Comparison of ENCODE assay signal across 1 cellular context in the genomic region with DNA sequence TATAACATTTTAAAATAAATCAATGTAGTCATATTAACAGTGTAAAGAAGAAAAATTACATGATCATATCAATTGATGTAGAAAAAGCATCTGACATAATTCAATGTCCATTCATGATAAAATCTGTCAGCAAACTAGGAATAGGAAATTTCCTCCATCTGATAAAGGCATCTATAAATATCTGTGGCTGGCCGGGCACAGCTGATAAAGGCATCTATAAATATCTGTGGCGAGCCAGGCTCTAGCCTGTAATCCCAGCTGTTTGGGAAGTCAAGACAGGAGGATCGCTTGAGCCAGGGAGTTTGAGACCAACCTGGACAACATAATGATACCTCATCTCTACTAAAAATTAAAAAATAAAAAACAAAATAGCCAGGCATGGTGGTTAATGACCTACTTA.
A peak's percentile ranks its signal among the peaks of the same experiment; 100 is the strongest.
TF ChIP-seq lines count a peak whose summit lies in the region.

No MANE protein-coding gene starts in this region.

TF ChIP-seq in K562, 482 proteins besides CTCF, POLR2A, EP300 and RAD21 (continued from another document):
- TF ChIP-seq, protein P1, sequence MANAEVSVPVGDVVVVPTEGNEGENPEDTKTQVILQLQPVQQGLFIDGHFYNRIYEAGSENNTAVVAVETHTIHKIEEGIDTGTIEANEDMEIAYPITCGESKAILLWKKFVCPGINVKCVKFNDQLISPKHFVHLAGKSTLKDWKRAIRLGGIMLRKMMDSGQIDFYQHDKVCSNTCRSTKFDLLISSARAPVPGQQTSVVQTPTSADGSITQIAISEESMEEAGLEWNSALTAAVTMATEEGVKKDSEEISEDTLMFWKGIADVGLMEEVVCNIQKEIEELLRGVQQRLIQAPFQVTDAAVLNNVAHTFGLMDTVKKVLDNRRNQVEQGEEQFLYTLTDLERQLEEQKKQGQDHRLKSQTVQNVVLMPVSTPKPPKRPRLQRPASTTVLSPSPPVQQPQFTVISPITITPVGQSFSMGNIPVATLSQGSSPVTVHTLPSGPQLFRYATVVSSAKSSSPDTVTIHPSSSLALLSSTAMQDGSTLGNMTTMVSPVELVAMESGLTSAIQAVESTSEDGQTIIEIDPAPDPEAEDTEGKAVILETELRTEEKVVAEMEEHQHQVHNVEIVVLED (CRISPR knock-in tag; IDR thresholded peaks at IDR 0.05): no peak
- TF ChIP-seq ZNF311 (CRISPR knock-in tag; IDR thresholded peaks at IDR 0.05) (no peak), TAL1 (IDR thresholded peaks at IDR 0.05) (peak; percentile 33; the same call in 1 of the 2 replicates), ETS2 (tag; IDR thresholded peaks at IDR 0.05; ENCODE audit: borderline replicate concordance, poor library complexity, severe bottlenecking) (no peak), MEF2D (tag; conservative IDR thresholded peaks at IDR 0.05; ENCODE audit: low read depth) (peak; percentile 98), CHCHD3 (CRISPR knock-in tag; IDR thresholded peaks at IDR 0.05) (no peak), LEF1 (IDR thresholded peaks at IDR 0.05) (no peak), ARID1B (IDR thresholded peaks at IDR 0.05) (peak; percentile 47; the same call in 1 of the 2 replicates)
- TF ChIP-seq, protein P2, sequence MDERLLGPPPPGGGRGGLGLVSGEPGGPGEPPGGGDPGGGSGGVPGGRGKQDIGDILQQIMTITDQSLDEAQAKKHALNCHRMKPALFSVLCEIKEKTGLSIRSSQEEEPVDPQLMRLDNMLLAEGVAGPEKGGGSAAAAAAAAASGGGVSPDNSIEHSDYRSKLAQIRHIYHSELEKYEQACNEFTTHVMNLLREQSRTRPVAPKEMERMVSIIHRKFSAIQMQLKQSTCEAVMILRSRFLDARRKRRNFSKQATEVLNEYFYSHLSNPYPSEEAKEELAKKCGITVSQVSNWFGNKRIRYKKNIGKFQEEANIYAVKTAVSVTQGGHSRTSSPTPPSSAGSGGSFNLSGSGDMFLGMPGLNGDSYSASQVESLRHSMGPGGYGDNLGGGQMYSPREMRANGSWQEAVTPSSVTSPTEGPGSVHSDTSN (CRISPR knock-in tag; IDR thresholded peaks at IDR 0.05; ENCODE audit: low read depth): no peak
- TF ChIP-seq, protein P2 (tag; conservative IDR thresholded peaks at IDR 0.05; ENCODE audit: low read depth): 0 out of 2 replicates have a peak, but pooled peaks have one; percentile 12
